ENCODE assay signal across 18 cellular contexts in genomic region chr7:34128762-34129161, GRCh38.
DNase-seq lines count a peak whose midpoint lies in the region; ATAC-seq and TF ChIP-seq lines count a peak whose summit lies in the region.
"Had no signal": no experiment of that assay in that cellular context is flagged by ENCODE, and none has a peak within 500 bp of the region (broad histone marks: within the 10 kb centered on the region; RNA-seq: fewer than 3 reads in every experiment).

No MANE protein-coding gene starts in this region.

- TF ChIP-seq CTCF in A673 (conservative IDR thresholded peaks at IDR 0.05; ENCODE audit: low read depth, low read length) = no peak

- H3K36me3 ChIP-seq in A673 (ENCODE audit: insufficient read depth, low read length, poor library complexity, severe bottlenecking) = peaks cover 4% of the 10 kb centered on the region

- intact Hi-C loops in A673 (cut with micrococcal nuclease; ENCODE audit: unreplicated experiment) = loop anchor here (1.0 to 5.0 kb wide), 2 partner anchors 37 to 71 kb away; no protein-coding TSS in a partner anchor

- DNase-seq in A673 (ENCODE audit: low spot score) (peak; percentile 90), GM04504 (ENCODE audit: low read depth) (peak; percentile 59), NCI-H82 treated with DMSO at 0.1 percent for 48 hours (lab: John Stamatoyannopoulos, UW; ENCODE audit: unreplicated experiment) (peak; percentile 45), fibroblast of peridontal ligament (ENCODE audit: extremely low read depth) (peak; percentile 82), DMS153 treated with DMSO at 0.1 percent for 48 hours (lab: John Stamatoyannopoulos, UW; ENCODE audit: unreplicated experiment) (no peak), HK-2 (ENCODE audit: unreplicated experiment) (no peak)
- no peak for DNase-seq in activated CD4-positive, alpha-beta T cell treated with anti-CD3 and anti-CD28 coated beads, Interleukin-2, amount 50 U/mL, for 4 hours
- DNase-seq: activated gamma-delta T cell treated with Interleukin-2 at 50 U/mL for 16 hours; DMS153; naive thymus-derived CD4-positive, alpha-beta T cell; NCI-H1436 treated with DMSO at 0.1 percent for 48 hours; psoas muscle; stimulated activated CD4-positive, alpha-beta T cell treated with anti-CD3 and anti-CD28 coated beads, Interleukin-15, amount 100 ng/mL, for 24 hours had no signal

- peaks cover 37% of the 10 kb centered on the region for H3K4me1 ChIP-seq in A673 (ENCODE audit: insufficient read depth, low read length, poor library complexity, severe bottlenecking)
- H3K4me1 ChIP-seq: psoas muscle had no signal

- no peaks in the 10 kb centered on the region for H3K27me3 ChIP-seq in A673 (replicated peaks; ENCODE audit: insufficient read depth, low read depth, low read length, poor library complexity)

- peak overlapping the region; percentile 9 for H3K27ac ChIP-seq in A673 (ENCODE audit: low read depth, low read length, poor library complexity, severe bottlenecking)
- H3K27ac ChIP-seq: A549, PC-9, psoas muscle had no signal

- ATAC-seq in GM21381 (IDR thresholded peaks at IDR 0.05; ENCODE audit: unreplicated experiment) = no peak
- ATAC-seq: A549; left lobe of liver; naive thymus-derived CD4-positive, alpha-beta T cell; psoas muscle; WTC11 had no signal

- POLR2A ChIA-PET in A673 (lab: Charles Lee; ENCODE audit: low non-redundant PET) = interaction anchor here (0.6 kb wide), 2 partner anchors 71 to 654 kb away, joined by 3 to 8 read pairs; no protein-coding TSS in a partner anchor

- CTCF ChIA-PET in A673 (lab: Charles Lee) = no interaction called here

- H3K4me3 ChIP-seq in A673 (ENCODE audit: low read depth, low read length, poor library complexity, severe bottlenecking) = no peak overlapping the region
- H3K4me3 ChIP-seq: A549, PC-9, psoas muscle had no signal

- BruUV-seq in A673 (replicated peaks; lab: Mats Ljungman, UMichigan) = no TSS peak

- peaks cover 11% of the 10 kb centered on the region for H3K9me3 ChIP-seq in A673 (ENCODE audit: low read depth, low read length, poor library complexity, severe bottlenecking)

Comparison
In these comparisons a context has a peak if more than half of its experiments do, and no peak if none do; other contexts are left out.
1. DNase-seq: peak in A673 (single experiment), GM04504 (single experiment), NCI-H82 treated with DMSO at 0.1 percent for 48 hours (single experiment) and fibroblast of peridontal ligament (single experiment); none in DMS153 treated with DMSO at 0.1 percent for 48 hours (single experiment), HK-2 (single experiment) and activated CD4-positive, alpha-beta T cell treated with anti-CD3 and anti-CD28 coated beads, Interleukin-2, amount 50 U/mL, for 4 hours (0 of 2).